ENCODE assay signal across 12 cellular contexts in the genomic region with DNA sequence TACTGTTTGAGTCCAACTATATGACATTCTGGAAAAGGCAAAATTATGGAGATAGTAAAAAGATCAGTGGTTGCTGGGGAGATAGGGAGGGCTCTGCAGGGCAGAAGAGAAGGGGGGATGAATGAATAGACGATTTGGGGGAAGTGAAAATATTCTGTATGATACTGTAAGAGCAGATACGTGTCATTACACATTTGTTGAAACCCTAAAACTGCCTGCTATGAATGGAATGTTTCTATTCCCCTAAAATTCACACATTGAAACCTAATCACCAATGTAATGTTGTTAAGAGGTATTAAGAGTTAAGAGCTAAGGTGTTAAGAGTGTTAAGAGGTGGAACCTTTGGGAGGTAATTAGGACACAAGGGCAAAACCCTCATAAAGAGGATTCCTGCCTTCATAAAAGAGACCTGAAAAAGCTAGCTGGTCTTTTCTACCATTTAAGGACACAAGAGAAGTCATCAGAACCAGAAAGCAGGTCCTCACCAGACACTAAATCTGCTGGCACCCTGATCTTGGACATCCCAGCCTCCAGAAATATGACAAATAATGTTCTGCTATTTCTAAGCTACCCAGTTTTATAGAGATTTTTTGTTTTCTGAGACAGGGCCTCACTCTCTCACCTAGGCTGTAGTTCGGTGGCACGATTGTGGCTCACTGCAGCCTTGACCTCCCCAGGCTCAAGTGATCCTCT.
DNase-seq lines count a peak whose midpoint lies in the region; ATAC-seq and TF ChIP-seq lines count a peak whose summit lies in the region.
"Had no signal": no experiment of that assay in that cellular context is flagged by ENCODE, and none has a peak within 500 bp of the region (broad histone marks: within the 10 kb centered on the region; RNA-seq: fewer than 3 reads in every experiment).

No MANE protein-coding gene starts in this region.

- H3K36me3 ChIP-seq in GM06990 (ENCODE audit: control insufficient read depth, insufficient read depth, low read length) (no peaks in the 10 kb centered on the region; the same call in 1 of the 2 replicates), stomach (peaks cover 2 to 23% (median 16%) of the 10 kb centered on the region in 4 donors), ascending aorta (peaks cover 3 to 9% of the 10 kb centered on the region in 2 donors)
- H3K36me3 ChIP-seq: MG63 had no signal

- H3K27me3 ChIP-seq in GM06990 (replicated peaks; ENCODE audit: control insufficient read depth, insufficient read depth, low read length): no peaks in the 10 kb centered on the region
- no peaks in the 10 kb centered on the region for H3K27me3 ChIP-seq in stomach
- no peaks in the 10 kb centered on the region for H3K27me3 ChIP-seq in dorsolateral prefrontal cortex
- no peaks in the 10 kb centered on the region for H3K27me3 ChIP-seq in ascending aorta
- H3K27me3 ChIP-seq: esophagus squamous epithelium, MG63 had no signal

- TF ChIP-seq CTCF in GM06990 (IDR thresholded peaks at IDR 0.05; ENCODE audit: insufficient read depth, low read length, poor library complexity, severe bottlenecking): no peak
- no peak for TF ChIP-seq CTCF in stomach (IDR thresholded peaks at IDR 0.05)
- TF ChIP-seq CTCF in dorsolateral prefrontal cortex (IDR thresholded peaks at IDR 0.05 in 54 of 56, conservative IDR thresholded peaks at IDR 0.05 in 2 of 56; ENCODE audit: low read depth in 1 of 56, partially characterized antibody in 56 of 56): no peak
- TF ChIP-seq CTCF in ascending aorta (IDR thresholded peaks at IDR 0.05): no peak

- DNase-seq in GM06990 (ENCODE audit: extremely low read depth, insufficient read length) (peak; percentile 20), GM19240 (ENCODE audit: insufficient read length, low spot score) (peak; percentile 8), MV-4-11 (lab: John Stamatoyannopoulos, UW) (peak; percentile 40), stomach (no peak), dorsolateral prefrontal cortex (no peak), ascending aorta (ENCODE audit: low spot score in 2 of 2) (no peak)
- DNase-seq in effector CD8-positive, alpha-beta T cell (lab: John Stamatoyannopoulos, UW): no peak
- DNase-seq: esophagus squamous epithelium, GF-D8, MG63, NCI-H526 had no signal

- 75 to 85% (median 81%) methylated on average over 4 of the region's 4 CpGs for WGBS in stomach, 5 donors

- H3K27ac ChIP-seq in stomach (no peak overlapping the region), dorsolateral prefrontal cortex (no peak overlapping the region), ascending aorta (no peak overlapping the region)
- H3K27ac ChIP-seq: esophagus squamous epithelium had no signal

- intact Hi-C loops in stomach (cut with DNase I; ENCODE audit: low total_unique reads): no loop called here
- intact Hi-C loops in dorsolateral prefrontal cortex (cut with DNase I): no loop called here
- intact Hi-C loops in ascending aorta (cut with DNase I): no loop called here

- H3K4me3 ChIP-seq in GM06990 (replicated peaks; ENCODE audit: low read depth, low read length): no peak overlapping the region
- no peak overlapping the region for H3K4me3 ChIP-seq in stomach
- H3K4me3 ChIP-seq in dorsolateral prefrontal cortex: no peak overlapping the region
- H3K4me3 ChIP-seq in ascending aorta: no peak overlapping the region
- H3K4me3 ChIP-seq: esophagus squamous epithelium, MG63 had no signal

- peak; percentile 88 for ATAC-seq in HG02759 (IDR thresholded peaks at IDR 0.05; ENCODE audit: unreplicated experiment)

- TF ChIP-seq EP300 in stomach (IDR thresholded peaks at IDR 0.05): no peak

- H3K9me3 ChIP-seq in stomach (no peaks in the 10 kb centered on the region), ascending aorta (no peaks in the 10 kb centered on the region)
- H3K9me3 ChIP-seq: esophagus squamous epithelium, MG63 had no signal

- TF ChIP-seq POLR2A in stomach (IDR thresholded peaks at IDR 0.05): no peak

- H3K4me1 ChIP-seq in stomach (no peaks in the 10 kb centered on the region), ascending aorta (no peaks in the 10 kb centered on the region)
- H3K4me1 ChIP-seq: esophagus squamous epithelium had no signal

Comparison
In these comparisons a context has a peak if more than half of its experiments do, and no peak if none do; other contexts are left out.
1. DNase-seq: peak in GM06990 (single experiment), GM19240 (single experiment) and MV-4-11 (single experiment); none in stomach (single experiment), effector CD8-positive, alpha-beta T cell (single experiment), dorsolateral prefrontal cortex (0 of 10) and ascending aorta (0 of 2).